In genomic region chr20:45972500-45973183, GRCh38 we compare ENCODE assay signal across 8 cellular contexts. TPM values are rescaled to one million over a fixed set of nuclear protein-coding genes. Genes with fewer than 3 reads are reported as not detected.
A peak's percentile ranks its signal among the peaks of the same experiment; 100 is the strongest.
DNase-seq lines count a peak whose midpoint lies in the region; ATAC-seq and TF ChIP-seq lines count a peak whose summit lies in the region.

No MANE protein-coding gene starts in this region.

- H3K27me3 ChIP-seq in HUES64 (ENCODE audit: insufficient read depth, low read length): no peaks in the 10 kb centered on the region
- no peaks in the 10 kb centered on the region for H3K27me3 ChIP-seq in iPS-15b (ENCODE audit: control insufficient read depth, insufficient read depth, low read length)
- no peaks in the 10 kb centered on the region for H3K27me3 ChIP-seq in stomach

- H3K4me1 Mint-ChIP-seq in activated T-helper 1 cell treated with anti-CD3 and anti-CD28 coated beads, Interleukin-12 subunit alpha, Interleukin-12 subunit beta, Interleukin-2, Interleukin-4 antibody, amounts not matched to agents 30 ng/mL and 10 ng/mL and 1 ng/mL, durations not matched to agents 14 hours and 24 hours and 36 hours (ENCODE audit: low read depth): peaks cover 23% of the 10 kb centered on the region

- peaks cover 4% of the 10 kb centered on the region for H3K27me3 Mint-ChIP-seq in activated T-helper 1 cell treated with anti-CD3 and anti-CD28 coated beads, Interleukin-12 subunit alpha, Interleukin-12 subunit beta, Interleukin-2, Interleukin-4 antibody, amounts not matched to agents 30 ng/mL and 10 ng/mL and 1 ng/mL, durations not matched to agents 14 hours and 24 hours and 36 hours (ENCODE audit: insufficient read depth)

- peak overlapping the region; percentile 89 for H3K4me3 Mint-ChIP-seq in activated T-helper 1 cell treated with anti-CD3 and anti-CD28 coated beads, Interleukin-12 subunit alpha, Interleukin-12 subunit beta, Interleukin-2, Interleukin-4 antibody, amounts not matched to agents 30 ng/mL and 10 ng/mL and 1 ng/mL, durations not matched to agents 14 hours and 24 hours and 36 hours

- TF ChIP-seq EP300 in stomach (IDR thresholded peaks at IDR 0.05): no peak

- peak in 1 of 4 donors; percentile 12 for TF ChIP-seq POLR2A in stomach (IDR thresholded peaks at IDR 0.05)

- H3K36me3 ChIP-seq in HUES64 (ENCODE audit: insufficient read depth, low read length): peaks cover 17% of the 10 kb centered on the region
- peaks cover 19% of the 10 kb centered on the region for H3K36me3 ChIP-seq in iPS-15b (ENCODE audit: control insufficient read depth, insufficient read depth, low read length)
- H3K36me3 ChIP-seq in stomach: peaks cover 17 to 21% (median 20%) of the 10 kb centered on the region in 4 donors

- H3K4me3 ChIP-seq in HUES64 (ENCODE audit: low read length) (peak overlapping the region; percentile 81), iPS-15b (ENCODE audit: low read depth, low read length) (peak overlapping the region; percentile 99), stomach (peak overlapping the region; percentile 77 to 96 (median 83))

- H3K9ac ChIP-seq in HUES64 (ENCODE audit: low read depth, low read length): peak overlapping the region; percentile 99
- H3K9ac ChIP-seq in iPS-15b (ENCODE audit: low read depth, low read length): peak overlapping the region; percentile 100

- WGBS in HUES64: 40% methylated on average over 26 of the region's 29 CpGs
- WGBS in stomach, 5 donors: 39 to 42% (median 40%) methylated on average over 29 of the region's 29 CpGs

- peak overlapping the region; percentile 100 for H3K27ac Mint-ChIP-seq in activated T-helper 1 cell treated with anti-CD3 and anti-CD28 coated beads, Interleukin-12 subunit alpha, Interleukin-12 subunit beta, Interleukin-2, Interleukin-4 antibody, amounts not matched to agents 30 ng/mL and 10 ng/mL and 1 ng/mL, durations not matched to agents 14 hours and 24 hours and 36 hours

- no peaks in the 10 kb centered on the region for H3K9me3 ChIP-seq in HUES64 (ENCODE audit: insufficient read depth, low read depth, low read length)
- no peaks in the 10 kb centered on the region for H3K9me3 ChIP-seq in iPS-15b (ENCODE audit: control insufficient read depth, insufficient read depth, low read length)
- no peaks in the 10 kb centered on the region for H3K9me3 ChIP-seq in stomach

- DNase-seq in Daoy (ENCODE audit: low read depth) (peak; percentile 96), stomach (no peak), NCI-H1694 treated with DMSO at 0.1 percent for 48 hours (lab: John Stamatoyannopoulos, UW) (no peak), HT-29 (ENCODE audit: low spot score) (no peak)
- DNase-seq in activated T-helper 1 cell treated with anti-CD3 and anti-CD28 coated beads, Interleukin-12 subunit alpha, Interleukin-12 subunit beta, Interleukin-2, Interleukin-4 antibody, amounts not matched to agents 30 ng/mL and 10 ng/mL and 1 ng/mL, durations not matched to agents 14 hours and 24 hours and 36 hours (ENCODE audit: low spot score): no peak

- H3K4me1 ChIP-seq in HUES64 (ENCODE audit: insufficient read depth, low read length): peaks cover 4% of the 10 kb centered on the region; the same call in 1 of the 2 replicates
- H3K4me1 ChIP-seq in iPS-15b (ENCODE audit: control insufficient read depth, insufficient read depth, low read length): peaks cover 2% of the 10 kb centered on the region
- peaks cover 13 to 40% (median 31%) of the 10 kb centered on the region in 4 donors for H3K4me1 ChIP-seq in stomach

- peak overlapping the region; percentile 97 for H3K27ac ChIP-seq in HUES64 (ENCODE audit: low read depth, low read length)
- H3K27ac ChIP-seq in stomach: peak overlapping the region; percentile 99 to 100 (median 99)

- H3K36me3 Mint-ChIP-seq in activated T-helper 1 cell treated with anti-CD3 and anti-CD28 coated beads, Interleukin-12 subunit alpha, Interleukin-12 subunit beta, Interleukin-2, Interleukin-4 antibody, amounts not matched to agents 30 ng/mL and 10 ng/mL and 1 ng/mL, durations not matched to agents 14 hours and 24 hours and 36 hours (ENCODE audit: low read depth): peaks cover 10% of the 10 kb centered on the region

- H3K9me3 Mint-ChIP-seq in activated T-helper 1 cell treated with anti-CD3 and anti-CD28 coated beads, Interleukin-12 subunit alpha, Interleukin-12 subunit beta, Interleukin-2, Interleukin-4 antibody, amounts not matched to agents 30 ng/mL and 10 ng/mL and 1 ng/mL, durations not matched to agents 14 hours and 24 hours and 36 hours: no peaks in the 10 kb centered on the region

- intact Hi-C loops in activated T-helper 1 cell treated with anti-CD3 and anti-CD28 coated beads, Interleukin-12 subunit alpha, Interleukin-12 subunit beta, Interleukin-2, Interleukin-4 antibody, amounts not matched to agents 30 ng/mL and 10 ng/mL and 1 ng/mL, durations not matched to agents 14 hours and 24 hours and 36 hours (cut with micrococcal nuclease): loop anchor here (1.0 to 5.0 kb wide), 10 partner anchors 15 to 1085 kb away; partner anchors contain the start of genes ACOT8, DNTTIP1, ELMO2 and NCOA5
- intact Hi-C loops in stomach (cut with DNase I; ENCODE audit: low total_unique reads): no loop called here

- TF ChIP-seq CTCF in stomach (IDR thresholded peaks at IDR 0.05): no peak

- ATAC-seq in HG03439 (IDR thresholded peaks at IDR 0.05; ENCODE audit: unreplicated experiment): no peak

RNA-seq across cellular contexts. Expression of gene ZNF335, which starts 0.6 kb away (rescaled TPM):
- 9.5 and 12.1 TPM in 2 replicates for total RNA-seq in Daoy (2014; rRNA removed; shearing (Covaris generic))
- 10.5 TPM for polyA plus RNA-seq in HUES64 (2013, experiment 1 of 2)
- 9.1 TPM for polyA plus RNA-seq in HUES64 (2013, experiment 2 of 2)
- total RNA-seq in activated T-helper 1 cell treated with anti-CD3 and anti-CD28 coated beads, Interleukin-12 subunit alpha, Interleukin-12 subunit beta, Interleukin-2, Interleukin-4 antibody, amounts not matched to agents 30 ng/mL and 10 ng/mL and 1 ng/mL, durations not matched to agents 14 hours and 24 hours and 36 hours: 38.3 and 40.9 TPM in 2 replicates
- total RNA-seq in stomach: 10 to 100 TPM in 4 of 5 donors, 1 to 10 TPM in 1; 8.3 to 72.3 (median 38.5) TPM
- 10 to 100 TPM in 1 of 3 donors, 1 to 10 TPM in 2; 7.2 to 12.0 (median 9.3) TPM for polyA plus RNA-seq in stomach
- 39.2 and 44.8 TPM in 2 replicates for total RNA-seq in HT-29 (2014; rRNA removed; shearing (Covaris generic))

RNA-seq across cellular contexts. Expression of gene MMP9, which starts 36.1 kb away (rescaled TPM):
- total RNA-seq in Daoy (2014; rRNA removed; shearing (Covaris generic)): 2.8 and 6.8 TPM in 2 replicates
- 1.8 TPM for polyA plus RNA-seq in HUES64 (2013, experiment 1 of 2)
- 2.2 TPM for polyA plus RNA-seq in HUES64 (2013, experiment 2 of 2)
- 0.08 TPM in 1 of 2 replicates, not detected in the other for total RNA-seq in activated T-helper 1 cell treated with anti-CD3 and anti-CD28 coated beads, Interleukin-12 subunit alpha, Interleukin-12 subunit beta, Interleukin-2, Interleukin-4 antibody, amounts not matched to agents 30 ng/mL and 10 ng/mL and 1 ng/mL, durations not matched to agents 14 hours and 24 hours and 36 hours
- total RNA-seq in stomach: 1 to 10 TPM in 2 of 5 donors, not detected in 3; 1.3 to 5.1 TPM
- polyA plus RNA-seq in stomach: 1 to 10 TPM in 2 of 3 donors, under 1 TPM in 1; 0.31 to 1.9 (median 1.2) TPM
- not detected in 2 replicates for total RNA-seq in HT-29 (2014; rRNA removed; shearing (Covaris generic))

RNA-seq across cellular contexts. Expression of gene PCIF1, which starts 38.2 kb away (rescaled TPM):
- 2.7 and 3.6 TPM in 2 replicates for total RNA-seq in Daoy (2014; rRNA removed; shearing (Covaris generic))
- polyA plus RNA-seq in HUES64 (2013, experiment 1 of 2): 22.1 TPM
- 25.8 TPM for polyA plus RNA-seq in HUES64 (2013, experiment 2 of 2)
- total RNA-seq in activated T-helper 1 cell treated with anti-CD3 and anti-CD28 coated beads, Interleukin-12 subunit alpha, Interleukin-12 subunit beta, Interleukin-2, Interleukin-4 antibody, amounts not matched to agents 30 ng/mL and 10 ng/mL and 1 ng/mL, durations not matched to agents 14 hours and 24 hours and 36 hours: 27.9 and 28.5 TPM in 2 replicates
- total RNA-seq in stomach: 10 to 100 TPM; 22.2 to 41.4 (median 32.5) TPM
- polyA plus RNA-seq in stomach: 10 to 100 TPM; 21.0 to 25.1 (median 21.1) TPM
- 25.5 and 31.7 TPM in 2 replicates for total RNA-seq in HT-29 (2014; rRNA removed; shearing (Covaris generic))

RNA-seq across cellular contexts. Expression of gene SLC12A5, which starts 56.4 kb away (rescaled TPM):
- 0.54 TPM in 1 of 2 replicates, not detected in the other for total RNA-seq in Daoy (2014; rRNA removed; shearing (Covaris generic))
- polyA plus RNA-seq in HUES64 (2013, experiment 1 of 2): 5.5 TPM
- polyA plus RNA-seq in HUES64 (2013, experiment 2 of 2): 8.4 TPM
- 0.42 TPM in 1 of 2 replicates, not detected in the other for total RNA-seq in activated T-helper 1 cell treated with anti-CD3 and anti-CD28 coated beads, Interleukin-12 subunit alpha, Interleukin-12 subunit beta, Interleukin-2, Interleukin-4 antibody, amounts not matched to agents 30 ng/mL and 10 ng/mL and 1 ng/mL, durations not matched to agents 14 hours and 24 hours and 36 hours
- 1 to 10 TPM in 1 of 5 donors, not detected in 4; 1.3 TPM for total RNA-seq in stomach
- polyA plus RNA-seq in stomach: 1 to 10 TPM in 2 of 3 donors, under 1 TPM in 1; 0.93 to 6.2 (median 5.5) TPM
- not detected in 2 replicates for total RNA-seq in HT-29 (2014; rRNA removed; shearing (Covaris generic))
